8 cellular contexts compared by ENCODE assay signal in the genomic region with DNA sequence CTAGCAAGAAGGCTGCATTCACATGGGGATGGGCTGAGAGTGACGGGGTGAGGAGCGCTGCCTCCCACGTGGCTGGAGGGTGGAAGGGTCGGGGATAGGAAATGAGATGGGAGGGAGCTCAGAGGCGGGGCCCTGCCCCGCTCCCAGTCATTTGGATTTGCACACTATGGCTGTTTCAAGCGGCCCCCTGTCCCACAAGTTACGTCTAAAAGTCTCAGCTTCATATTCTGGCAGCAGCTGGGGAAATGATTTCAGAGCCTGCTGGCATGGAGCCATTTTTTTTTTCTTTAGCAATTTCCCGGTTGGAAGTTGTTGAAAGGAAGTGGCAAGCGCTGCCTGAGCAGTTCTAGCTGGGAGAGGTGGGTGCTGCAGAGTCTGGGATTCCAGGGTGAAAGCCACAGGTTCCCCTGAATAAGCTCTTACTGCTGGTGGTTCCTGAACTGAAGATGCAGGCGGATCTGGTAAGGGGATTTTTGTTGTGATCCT.
DNase-seq lines count a peak whose midpoint lies in the region; ATAC-seq, FAIRE-seq and TF ChIP-seq lines count a peak whose summit lies in the region.

No MANE protein-coding gene starts in this region.

- H3K27me3 ChIP-seq in ascending aorta: no peaks in the 10 kb centered on the region

- H3K4me3 ChIP-seq in ascending aorta (peak overlapping the region in 1 of 2 donors; percentile 28), kidney (ENCODE audit: low read length in 2 of 2) (peak overlapping the region; percentile 0 to 48)

- H3K9ac ChIP-seq in kidney (ENCODE audit: low read length in 2 of 2): peak overlapping the region in 1 of 2 donors; percentile 68

- H3K4me1 ChIP-seq in ascending aorta: peaks cover 0 to 6% of the 10 kb centered on the region in 2 donors
- H3K4me1 ChIP-seq in kidney (ENCODE audit: control insufficient read depth in 1 of 2, insufficient read depth in 1 of 2, low read depth in 1 of 2, low read length in 2 of 2): peaks cover 19 to 29% of the 10 kb centered on the region in 2 donors

- H3K36me3 ChIP-seq in ascending aorta: no peaks in the 10 kb centered on the region
- H3K36me3 ChIP-seq in kidney (ENCODE audit: control insufficient read depth in 1 of 2, insufficient read depth in 2 of 2, low read length in 2 of 2): no peaks in the 10 kb centered on the region

- intact Hi-C loops in ascending aorta (cut with DNase I) (loop anchor here (2.0 to 5.0 kb wide), 2 partner anchors 37 to 67 kb away; no protein-coding TSS in a partner anchor), kidney (cut with DNase I) (no loop called here)

- TF ChIP-seq CTCF in ascending aorta (IDR thresholded peaks at IDR 0.05): no peak
- no peak for TF ChIP-seq CTCF in kidney (IDR thresholded peaks at IDR 0.05; ENCODE audit: borderline replicate concordance, extremely low read depth, insufficient read depth)

- DNase-seq in HK-2 (ENCODE audit: unreplicated experiment) (peak; percentile 41), ascending aorta (ENCODE audit: low spot score in 2 of 2) (peak in 1 of 2 donors; percentile 76), kidney (peak; percentile 91), substantia nigra (lab: John Stamatoyannopoulos, UW) (no peak), T1000 (lab: John Stamatoyannopoulos, UW) (no peak), pons (ENCODE audit: low spot score) (no peak), GM19238 (ENCODE audit: insufficient read length, low spot score) (no peak)

- H3K27ac ChIP-seq in ascending aorta (peak overlapping the region; percentile 31 to 53), kidney (ENCODE audit: low read depth in 2 of 2, low read length in 2 of 2) (peak overlapping the region; percentile 78 to 85), substantia nigra (ENCODE audit: low read depth, low read length, poor library complexity, severe bottlenecking) (peak overlapping the region; percentile 18)

- no peak for ATAC-seq in GM21528 (IDR thresholded peaks at IDR 0.05; ENCODE audit: low FRiP score, unreplicated experiment)

- H3K9me3 ChIP-seq in ascending aorta (no peaks in the 10 kb centered on the region), kidney (ENCODE audit: control insufficient read depth in 1 of 2, low read length in 2 of 2) (no peaks in the 10 kb centered on the region)

- FAIRE-seq in kidney (lab: Jason Lieb, UNC): peak; percentile 41

Comparison
In these comparisons a context has a peak if more than half of its experiments do, and no peak if none do; other contexts are left out.
1. DNase-seq: peak in HK-2 (single experiment) and kidney (single experiment); none in substantia nigra (0 of 49), T1000 (single experiment), pons (single experiment) and GM19238 (single experiment).
2. H3K27ac ChIP-seq: peak in every context shown above with its lines; median percentile 82 in kidney; 42 in ascending aorta; 18 in substantia nigra.